In the genomic region with DNA sequence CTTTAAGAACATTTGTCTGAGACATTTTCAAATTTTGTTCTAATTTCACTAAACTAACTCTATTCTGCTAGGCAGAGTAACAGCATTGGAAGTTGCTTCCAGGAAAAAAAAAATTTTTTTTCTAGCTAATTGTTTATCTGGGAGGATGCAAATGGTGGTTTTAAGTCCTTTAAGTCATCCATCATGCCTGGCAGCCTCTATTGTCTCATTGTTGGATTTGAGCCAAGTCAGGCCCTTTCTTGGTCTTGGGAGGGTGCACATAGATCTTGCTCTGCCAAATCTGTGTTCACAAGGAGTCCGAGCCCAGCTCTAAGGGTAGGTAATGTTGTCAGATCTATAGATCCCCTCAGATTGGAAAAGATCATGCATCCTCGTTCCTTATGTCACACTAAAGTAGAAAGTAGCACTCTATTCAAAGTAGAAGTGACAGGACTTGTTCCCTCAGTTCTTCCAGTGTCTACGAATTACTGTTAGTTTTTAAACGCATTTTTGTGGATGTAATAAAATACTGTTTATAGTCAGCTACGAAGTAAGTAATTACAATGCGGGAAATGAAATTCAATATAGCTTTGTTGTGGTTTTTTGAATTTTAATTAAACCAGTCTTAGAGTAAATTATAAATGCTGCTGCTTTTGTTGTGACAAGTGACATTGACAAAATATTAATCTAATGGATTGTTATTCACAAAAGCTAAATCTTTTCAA, we compare ENCODE assay signal across 9 cellular contexts.
DNase-seq lines count a peak whose midpoint lies in the region; ATAC-seq and TF ChIP-seq lines count a peak whose summit lies in the region.
"Had no signal": no experiment of that assay in that cellular context is flagged by ENCODE, and none has a peak within 500 bp of the region (broad histone marks: within the 10 kb centered on the region; RNA-seq: fewer than 3 reads in every experiment).

No MANE protein-coding gene starts in this region.

- H3K27me3 Mint-ChIP-seq in chondrocyte (ENCODE audit: low read depth), result no peaks in the 10 kb centered on the region

- H4K8ac ChIP-seq in trophoblast cell (ENCODE audit: low read depth, low read length), result no peak overlapping the region

- no peak overlapping the region for H2BK5ac ChIP-seq in trophoblast cell (ENCODE audit: low read depth, low read length, poor library complexity)

- no peaks in the 10 kb centered on the region for H3K36me3 Mint-ChIP-seq in chondrocyte (ENCODE audit: low read depth)

- H3K4me1 Mint-ChIP-seq in chondrocyte (ENCODE audit: low read depth), result peaks cover 84% of the 10 kb centered on the region

- no peaks in the 10 kb centered on the region for H3K27me3 ChIP-seq in trophoblast cell (ENCODE audit: insufficient read depth, low read length)

- peaks cover 2% of the 10 kb centered on the region for H3K79me1 ChIP-seq in trophoblast cell (ENCODE audit: low read length)

- no peak overlapping the region for H3K9ac ChIP-seq in trophoblast cell (ENCODE audit: low read length)

- H3K4me3 Mint-ChIP-seq in chondrocyte (ENCODE audit: unreplicated experiment), result no peak overlapping the region

- no peak overlapping the region for H3K4me3 ChIP-seq in trophoblast cell (ENCODE audit: low read depth, low read length)

- H3K79me2 ChIP-seq in trophoblast cell (ENCODE audit: control insufficient read depth, insufficient read depth, low read length, poor library complexity), result peaks cover 15% of the 10 kb centered on the region

- no peaks in the 10 kb centered on the region for H3K9me3 ChIP-seq in trophoblast cell (ENCODE audit: insufficient read depth, low read depth, low read length)

- no peak overlapping the region for H2BK12ac ChIP-seq in trophoblast cell (ENCODE audit: low read length)

- TF ChIP-seq CTCF in chondrocyte (IDR thresholded peaks at IDR 0.05), result no peak

- no peak overlapping the region for H2BK120ac ChIP-seq in trophoblast cell (ENCODE audit: insufficient read depth, low read length, poor library complexity)

- peaks cover 15 to 31% of the 10 kb centered on the region in 2 experiments for H3K4me1 ChIP-seq in trophoblast cell (ENCODE audit: control insufficient read depth in 1 of 2, insufficient read depth in 2 of 2, low read length in 2 of 2)

- peak overlapping the region; percentile 72 for H3K4ac ChIP-seq in trophoblast cell (ENCODE audit: low read depth, low read length)

- H3K14ac ChIP-seq in trophoblast cell (ENCODE audit: low read length), result no peak overlapping the region

- H3K27ac Mint-ChIP-seq in chondrocyte (ENCODE audit: unreplicated experiment), result peak overlapping the region; percentile 78

- no peak overlapping the region for H2AFZ ChIP-seq in trophoblast cell (ENCODE audit: insufficient read depth, low read length, poor library complexity)

- DNase-seq in GM03348 (ENCODE audit: low spot score), result peak; percentile 23
- DNase-seq in NCI-H2227 treated with DMSO at 0.1 percent for 48 hours (lab: John Stamatoyannopoulos, UW), result peak; percentile 90
- DNase-seq in chondrocyte (ENCODE audit: low spot score), result no peak
- no peak for DNase-seq in trophoblast cell
- DNase-seq in activated CD4-positive, alpha-beta T cell treated with anti-CD3 and anti-CD28 coated beads, Interleukin-2, amount 50 U/mL, for 4 hours, result no peak
- no peak for DNase-seq in effector CD4-positive, alpha-beta T cell
- no peak for DNase-seq in GDM1 (lab: John Stamatoyannopoulos, UW)

- no peak overlapping the region for H4K12ac ChIP-seq in trophoblast cell (ENCODE audit: low read depth, low read length)

- no peak overlapping the region for H4K91ac ChIP-seq in trophoblast cell (ENCODE audit: low read depth, low read length)

- H3K4me2 ChIP-seq in trophoblast cell (ENCODE audit: low read length), result no peak overlapping the region

- no peaks in the 10 kb centered on the region for H3K9me3 Mint-ChIP-seq in chondrocyte (ENCODE audit: low read depth)

- H3K36me3 ChIP-seq in trophoblast cell (ENCODE audit: control insufficient read depth in 1 of 2, insufficient read depth in 2 of 2, low read length in 2 of 2), result no peaks in the 10 kb centered on the region

- no peak for ATAC-seq in GM21717 (IDR thresholded peaks at IDR 0.05; ENCODE audit: unreplicated experiment)
- ATAC-seq: Panc1 had no signal

- H3K18ac ChIP-seq in trophoblast cell (ENCODE audit: low read length), result no peak overlapping the region

- whole genome bisulfite sequencing in trophoblast cell (ENCODE audit: extremely low coverage, insufficient coverage, insufficient read length), result no CpG with 5 or more reads among the region's 6 CpGs

- H3K23ac ChIP-seq in trophoblast cell (ENCODE audit: low read length), result no peak overlapping the region

- H2AK5ac ChIP-seq in trophoblast cell (ENCODE audit: low read length), result no peak overlapping the region

- H3K27ac ChIP-seq in trophoblast cell (ENCODE audit: low read depth, low read length), result no peak overlapping the region

Comparison
In these comparisons a context has a peak if more than half of its experiments do, and no peak if none do; other contexts are left out.
1. DNase-seq: peak in GM03348 (single experiment) and NCI-H2227 treated with DMSO at 0.1 percent for 48 hours (single experiment); none in chondrocyte (single experiment), trophoblast cell (0 of 2), activated CD4-positive, alpha-beta T cell treated with anti-CD3 and anti-CD28 coated beads, Interleukin-2, amount 50 U/mL, for 4 hours (0 of 2), effector CD4-positive, alpha-beta T cell (single experiment) and GDM1 (single experiment).